ENCODE assay signal across 22 cellular contexts in genomic region chr4:7226993-7227392, GRCh38. TPM values are rescaled to one million over a fixed set of nuclear protein-coding genes. Genes with fewer than 3 reads are reported as not detected.
A peak's percentile ranks its signal among the peaks of the same experiment; 100 is the strongest.
DNase-seq lines count a peak whose midpoint lies in the region; ATAC-seq and TF ChIP-seq lines count a peak whose summit lies in the region.
"Had no signal": no experiment of that assay in that cellular context is flagged by ENCODE, and none has a peak within 500 bp of the region (broad histone marks: within the 10 kb centered on the region; RNA-seq: fewer than 3 reads in every experiment).

No MANE protein-coding gene starts in this region.

- peaks cover 3% of the 10 kb centered on the region for H3K79me1 ChIP-seq in neuronal stem cell (ENCODE audit: low read depth, low read length)

- H3K4me2 ChIP-seq in neuronal stem cell (ENCODE audit: insufficient read depth, low read length, poor library complexity, severe bottlenecking), result no peak overlapping the region

- H2BK120ac ChIP-seq in neuronal stem cell (ENCODE audit: low read depth, low read length), result no peak overlapping the region

- ATAC-seq in right lobe of liver, result no peak
- ATAC-seq: PC-3 had no signal

- H2AFZ ChIP-seq in neuronal stem cell (ENCODE audit: low read length), result no peak overlapping the region

- WGBS in neuronal stem cell (ENCODE audit: extremely low coverage in 2 of 2, insufficient read length in 2 of 2, insufficient replicate concordance in 1 of 2), 2 donors, result no CpG with 5 or more reads among the region's 9 CpGs
- WGBS in right lobe of liver (ENCODE audit: insufficient coverage, low coverage, low lambda C conversion rate, missing lambda C conversion rate), result 75% methylated on average over 4 of the region's 9 CpGs

- H3K27ac ChIP-seq in WERI-Rb-1 (peak overlapping the region; percentile 99), neuronal stem cell (replicated peaks; ENCODE audit: low read length) (no peak overlapping the region), right lobe of liver (no peak overlapping the region)
- H3K27ac ChIP-seq: adrenal gland, SK-N-MC had no signal

- H2BK12ac ChIP-seq in neuronal stem cell (ENCODE audit: low read length), result no peak overlapping the region

- intact Hi-C loops in right lobe of liver (cut with DNase I), result no loop called here

- H3K36me3 ChIP-seq in WERI-Rb-1 (peaks cover 20% of the 10 kb centered on the region), neuronal stem cell (replicated peaks in 1 of 2; ENCODE audit: control insufficient read depth in 2 of 2, insufficient read depth in 2 of 2, low read length in 2 of 2) (no peaks in the 10 kb centered on the region), right lobe of liver (no peaks in the 10 kb centered on the region)
- H3K36me3 ChIP-seq: adrenal gland had no signal

- H3K4me3 ChIP-seq in WERI-Rb-1 (ENCODE audit: low read depth, low read length) (no peak overlapping the region), neuronal stem cell (ENCODE audit: low read length in 2 of 2) (no peak overlapping the region), right lobe of liver (no peak overlapping the region)
- H3K4me3 ChIP-seq: adrenal gland, SK-N-MC had no signal

- TF ChIP-seq CTCF in WERI-Rb-1 (IDR thresholded peaks at IDR 0.05; ENCODE audit: low read depth, low read length) (no peak), right lobe of liver (IDR thresholded peaks at IDR 0.05) (no peak)

- no peak for TF ChIP-seq POLR2A in right lobe of liver (IDR thresholded peaks at IDR 0.05)

- peak overlapping the region; percentile 8 for H3K23ac ChIP-seq in neuronal stem cell (ENCODE audit: low read depth, low read length, poor library complexity)

- H3K4me1 ChIP-seq in neuronal stem cell (ENCODE audit: control insufficient read depth in 2 of 2, insufficient read depth in 1 of 2, low read depth in 1 of 2, low read length in 2 of 2) (peaks cover 0 to 13% of the 10 kb centered on the region in 2 donors), right lobe of liver (no peaks in the 10 kb centered on the region)
- H3K4me1 ChIP-seq: adrenal gland had no signal

- peak overlapping the region; percentile 21 for H2BK5ac ChIP-seq in neuronal stem cell (ENCODE audit: low read length)

- DNase-seq in NCI-H82 (lab: John Stamatoyannopoulos, UW) (peak; percentile 47), NCI-H82 treated with DMSO at 0.1 percent for 48 hours (lab: John Stamatoyannopoulos, UW; ENCODE audit: unreplicated experiment) (no peak), NCI-H187 (lab: John Stamatoyannopoulos, UW) (peak; percentile 88 to 93), WERI-Rb-1 (peak; percentile 40), neuronal stem cell (ENCODE audit: low spot score) (no peak), right lobe of liver (no peak), SHP77 treated with DMSO at 0.1 percent for 48 hours (lab: John Stamatoyannopoulos, UW) (no peak)
- no peak for DNase-seq in stimulated activated naive CD4-positive, alpha-beta T cell treated with Interleukin-2 at 50 U/mL for 16 hours (lab: John Stamatoyannopoulos, UW)
- DNase-seq: ACHN; activated gamma-delta T cell treated with Interleukin-2 at 50 U/mL for 16 hours; adrenal gland; CD4-positive, CD25-positive, alpha-beta regulatory T cell; foreskin fibroblast; H9; midbrain; NCI-H146; NCI-H446; PC-3; stimulated activated CD4-positive, alpha-beta T cell treated with anti-CD3 and anti-CD28 coated beads, Interleukin-12 subunit alpha, Interleukin-12 subunit beta, amount 100 ng/mL, for 4 hours; stimulated activated CD8-positive, alpha-beta memory T cell treated with anti-CD3 and anti-CD28 coated beads, Interleukin-4, amount 100 ng/mL, for 48 hours had no signal

- peak overlapping the region; percentile 13 for H2AK5ac ChIP-seq in neuronal stem cell (ENCODE audit: low read depth, low read length)

- H3K9ac ChIP-seq in neuronal stem cell (ENCODE audit: low read depth, low read length, poor library complexity), result no peak overlapping the region

- H4K91ac ChIP-seq in neuronal stem cell (ENCODE audit: low read depth, low read length, poor library complexity), result no peak overlapping the region

- H4K8ac ChIP-seq in neuronal stem cell (ENCODE audit: low read depth, low read length), result no peak overlapping the region

- peak overlapping the region; percentile 15 for H3K18ac ChIP-seq in neuronal stem cell (ENCODE audit: low read length)

- no peak overlapping the region for H3K14ac ChIP-seq in neuronal stem cell (ENCODE audit: low read length)

- H2BK15ac ChIP-seq in neuronal stem cell (ENCODE audit: low read length), result peak overlapping the region; percentile 11

- H3K9me3 ChIP-seq in WERI-Rb-1 (ENCODE audit: severe bottlenecking) (no peaks in the 10 kb centered on the region), neuronal stem cell (replicated peaks in 1 of 2; ENCODE audit: control insufficient read depth in 2 of 2, insufficient read depth in 1 of 2, low read depth in 1 of 2, low read length in 2 of 2) (no peaks in the 10 kb centered on the region), right lobe of liver (no peaks in the 10 kb centered on the region)
- H3K9me3 ChIP-seq: adrenal gland had no signal

- H3K27me3 ChIP-seq in WERI-Rb-1 (ENCODE audit: insufficient read depth, low read depth, severe bottlenecking), result no peaks in the 10 kb centered on the region
- no peaks in the 10 kb centered on the region for H3K27me3 ChIP-seq in neuronal stem cell (ENCODE audit: control insufficient read depth in 3 of 3, insufficient read depth in 3 of 3, low read depth in 1 of 3, low read length in 3 of 3)
- H3K27me3 ChIP-seq in right lobe of liver, result no peaks in the 10 kb centered on the region
- H3K27me3 ChIP-seq: adrenal gland had no signal

- H3K4ac ChIP-seq in neuronal stem cell (ENCODE audit: low read length), result no peak overlapping the region

RNA-seq across cellular contexts. Expression of gene SORCS2, which starts 34.7 kb away (rescaled TPM):
- 2.9 TPM for polyA plus RNA-seq in neuronal stem cell (2013, experiment 1 of 2)
- 2.9 TPM for polyA plus RNA-seq in neuronal stem cell (2013, experiment 2 of 2)
- total RNA-seq in right lobe of liver, result 1 to 10 TPM in 5 of 6 experiments, under 1 TPM in 1; 0.18 to 6.2 (median 3.1) TPM
- total RNA-seq: CD4-positive, CD25-positive, alpha-beta regulatory T cell; pulmonary artery endothelial cell had no signal
- polyA plus RNA-seq: CD4-positive, CD25-positive, alpha-beta regulatory T cell had no signal

Comparison
In these comparisons a context has a peak if more than half of its experiments do, and no peak if none do; other contexts are left out.
1. DNase-seq: peak in NCI-H82 (single experiment), NCI-H187 (2 of 2) and WERI-Rb-1 (single experiment); none in NCI-H82 treated with DMSO at 0.1 percent for 48 hours (single experiment), neuronal stem cell (single experiment), right lobe of liver (0 of 3), stimulated activated naive CD4-positive, alpha-beta T cell treated with Interleukin-2 at 50 U/mL for 16 hours (single experiment) and SHP77 treated with DMSO at 0.1 percent for 48 hours (single experiment).